ENCODE assay signal across 22 cellular contexts in genomic region chr5:73619606-73620334, GRCh38. TPM values are rescaled to one million over a fixed set of nuclear protein-coding genes. Genes with fewer than 3 reads are reported as not detected.
DNase-seq lines count a peak whose midpoint lies in the region; ATAC-seq, FAIRE-seq and TF ChIP-seq lines count a peak whose summit lies in the region.
"Had no signal": no experiment of that assay in that cellular context is flagged by ENCODE, and none has a peak within 500 bp of the region (broad histone marks: within the 10 kb centered on the region; RNA-seq: fewer than 3 reads in every experiment).

No MANE protein-coding gene starts in this region.

- H3K36me3 Mint-ChIP-seq in activated CD4-positive, alpha-beta T cell treated with anti-CD3 and anti-CD28 coated beads, Interleukin-2, amount 10 ng/mL, durations not matched to agents 7 days and 5 days (ENCODE audit: low read depth): no peaks in the 10 kb centered on the region

- H3K27ac Mint-ChIP-seq in activated CD4-positive, alpha-beta T cell treated with anti-CD3 and anti-CD28 coated beads, Interleukin-2, amount 10 ng/mL, durations not matched to agents 7 days and 5 days: no peak overlapping the region
- H3K27ac Mint-ChIP-seq: stimulated activated naive CD8-positive, alpha-beta T cell treated with anti-CD3 and anti-CD28 coated beads, Interleukin-15, Interleukin-2, amounts not matched to agents 100 ng/mL and 50 ng/mL, for 24 hours had no signal

- TF ChIP-seq CTCF in D721Med (IDR thresholded peaks at IDR 0.05; ENCODE audit: insufficient read depth, missing control alignments): no peak

- H3K27me3 Mint-ChIP-seq in activated CD4-positive, alpha-beta T cell treated with anti-CD3 and anti-CD28 coated beads, Interleukin-2, amount 10 ng/mL, durations not matched to agents 7 days and 5 days: peaks cover 38% of the 10 kb centered on the region

- H3K4me1 Mint-ChIP-seq in activated CD4-positive, alpha-beta T cell treated with anti-CD3 and anti-CD28 coated beads, Interleukin-2, amount 10 ng/mL, durations not matched to agents 7 days and 5 days: no peaks in the 10 kb centered on the region
- H3K4me1 Mint-ChIP-seq: neural crest cell had no signal

- H3K4me3 Mint-ChIP-seq in activated CD4-positive, alpha-beta T cell treated with anti-CD3 and anti-CD28 coated beads, Interleukin-2, amount 10 ng/mL, durations not matched to agents 7 days and 5 days: no peak overlapping the region
- H3K4me3 Mint-ChIP-seq: neural crest cell; stimulated activated naive CD8-positive, alpha-beta T cell treated with anti-CD3 and anti-CD28 coated beads, Interleukin-15, Interleukin-2, amounts not matched to agents 100 ng/mL and 50 ng/mL, for 24 hours had no signal

- FAIRE-seq in D721Med (lab: Jason Lieb, UNC): peak; percentile 25
- FAIRE-seq: H1 had no signal

- POLR2A ChIA-PET in activated CD4-positive, alpha-beta T cell treated with anti-CD3 and anti-CD28 coated beads, Interleukin-2, amount 10 ng/mL, durations not matched to agents 7 days and 5 days (lab: Charles Lee): no interaction called here

- CTCF ChIA-PET in activated CD4-positive, alpha-beta T cell treated with anti-CD3 and anti-CD28 coated beads, Interleukin-2, amount 10 ng/mL, durations not matched to agents 7 days and 5 days (lab: Charles Lee): interaction anchor here (0.6 to 1.0 kb wide), 2 partner anchors 14 to 111 kb away, joined by 3 read pairs; no protein-coding TSS in a partner anchor

- peak; percentile 23 for DNase-seq in D721Med (ENCODE audit: insufficient read length, low spot score)
- peak; percentile 75 for DNase-seq in LHCN-M2 (ENCODE audit: low read depth)
- DNase-seq in NCI-H524 treated with DMSO at 0.1 percent for 48 hours (lab: John Stamatoyannopoulos, UW): peak; percentile 94
- DNase-seq in activated CD4-positive, alpha-beta T cell treated with anti-CD3 and anti-CD28 coated beads, Interleukin-2, amount 10 ng/mL, durations not matched to agents 7 days and 5 days: no peak
- DNase-seq in putamen (ENCODE audit: low spot score): no peak
- DNase-seq: activated CD4-positive, alpha-beta T cell treated with anti-CD3 and anti-CD28 coated beads, Interleukin-2, amount 50 U/mL, for 48 hours; activated CD8-positive, alpha-beta memory T cell treated with anti-CD3 and anti-CD28 coated beads, Interleukin-2, amount 50 U/mL, for 4 hours; activated naive CD4-positive, alpha-beta T cell treated with anti-CD3 and anti-CD28 coated beads, Interleukin-2, amount 50 U/mL, for 16 hours; amygdala; C1 segment of cervical spinal cord; kidney glomerular epithelial cell; lower lobe of right lung; NCI-H187; posterior cingulate gyrus; right lobe of liver; T-helper 9 cell had no signal

- no peaks in the 10 kb centered on the region for H3K9me3 Mint-ChIP-seq in activated CD4-positive, alpha-beta T cell treated with anti-CD3 and anti-CD28 coated beads, Interleukin-2, amount 10 ng/mL, durations not matched to agents 7 days and 5 days
- H3K9me3 Mint-ChIP-seq: neural crest cell; stimulated activated naive CD8-positive, alpha-beta T cell treated with anti-CD3 and anti-CD28 coated beads, Interleukin-15, Interleukin-2, amounts not matched to agents 100 ng/mL and 50 ng/mL, for 24 hours had no signal

- peak; percentile 38 for ATAC-seq in esophagus mucosa
- ATAC-seq in GM21786 (IDR thresholded peaks at IDR 0.05; ENCODE audit: unreplicated experiment): no peak
- ATAC-seq in GM19455 (IDR thresholded peaks at IDR 0.05; ENCODE audit: unreplicated experiment): no peak
- ATAC-seq: lower lobe of right lung, right lobe of liver had no signal

RNA-seq across cellular contexts. Expression of gene ARHGEF28, which starts 6.2 kb away (rescaled TPM):
- total RNA-seq in LHCN-M2 (2014; rRNA removed) (85.6 and 90.0 TPM in 2 replicates), esophagus mucosa (7.8 TPM)
- polyA plus RNA-seq in LHCN-M2 (2012): 25.3 TPM
- not detected for total RNA-seq in activated CD4-positive, alpha-beta T cell treated with anti-CD3 and anti-CD28 coated beads, Interleukin-2, amount 10 ng/mL, durations not matched to agents 7 days and 5 days

RNA-seq across cellular contexts. Expression of gene UTP15, which starts 54.2 kb away (rescaled TPM):
- total RNA-seq in LHCN-M2 (2014; rRNA removed) (28.3 and 31.6 TPM in 2 replicates), esophagus mucosa (16.9 TPM)
- polyA plus RNA-seq in LHCN-M2 (2012): 6.8 TPM
- total RNA-seq in activated CD4-positive, alpha-beta T cell treated with anti-CD3 and anti-CD28 coated beads, Interleukin-2, amount 10 ng/mL, durations not matched to agents 7 days and 5 days: 10 to 100 TPM; 21.2 to 23.7 TPM

RNA-seq across cellular contexts. Expression of gene ANKRA2, which starts 54.3 kb away (rescaled TPM):
- total RNA-seq in LHCN-M2 (2014; rRNA removed): 15.5 and 16.4 TPM in 2 replicates
- 6.8 TPM for polyA plus RNA-seq in LHCN-M2 (2012)
- 12.9 TPM for total RNA-seq in esophagus mucosa
- total RNA-seq in activated CD4-positive, alpha-beta T cell treated with anti-CD3 and anti-CD28 coated beads, Interleukin-2, amount 10 ng/mL, durations not matched to agents 7 days and 5 days: 10 to 100 TPM; 19.0 to 19.3 TPM

Comparison
In these comparisons a context has a peak if more than half of its experiments do, and no peak if none do; other contexts are left out.
1. DNase-seq: peak in D721Med (single experiment), LHCN-M2 (single experiment) and NCI-H524 treated with DMSO at 0.1 percent for 48 hours (single experiment); none in activated CD4-positive, alpha-beta T cell treated with anti-CD3 and anti-CD28 coated beads, Interleukin-2, amount 10 ng/mL, durations not matched to agents 7 days and 5 days (single experiment) and putamen (single experiment).